In genomic region chr12:125111403-125111802, GRCh38 we compare ENCODE assay signal across 23 cellular contexts.
"Had no signal": no experiment of that assay in that cellular context is flagged by ENCODE, and none has a peak within 500 bp of the region (broad histone marks: within the 10 kb centered on the region; RNA-seq: fewer than 3 reads in every experiment).

No MANE protein-coding gene starts in this region.

- DNase-seq: activated CD4-positive, alpha-beta T cell treated with anti-CD3 and anti-CD28 coated beads, Interleukin-2, amount 10 ng/mL, durations not matched to agents 7 days and 5 days; activated CD8-positive, alpha-beta T cell treated with anti-CD3 and anti-CD28 coated beads, Interleukin-2, amount 10 ng/mL, durations not matched to agents 7 days and 5 days; activated naive CD4-positive, alpha-beta T cell treated with anti-CD3 and anti-CD28 coated beads, Interleukin-2, amount 10 ng/mL, durations not matched to agents 7 days and 5 days; activated naive CD8-positive, alpha-beta T cell treated with anti-CD3 and anti-CD28 coated beads, Interleukin-2, amount 50 U/mL, for 24 hours; activated T-cell treated with anti-CD3 and anti-CD28 coated beads, Interleukin-2, amount 50 U/mL, for 24 hours; cerebellar nuclear complex; effector memory CD4-positive, alpha-beta T cell; esophagus squamous epithelium; gastrocnemius medialis; heart left ventricle; left ventricle myocardium superior; naive B cell; stimulated activated CD4-positive, alpha-beta T cell treated with anti-CD3 and anti-CD28 coated beads, Interleukin-2, amount 100 ng/mL, for 24 hours; stimulated activated naive CD4-positive, alpha-beta T cell treated with Interleukin-2 at 50 U/mL for 16 hours; T-helper 1 cell; T-helper 9 cell; thyroid gland had no signal

- H3K4me3 ChIP-seq: breast epithelium, esophagus squamous epithelium, gastrocnemius medialis, heart left ventricle, neural progenitor cell, prostate gland, right atrium auricular region, thyroid gland had no signal

- H3K9ac ChIP-seq: neural progenitor cell had no signal

- H3K36me3 ChIP-seq: neural progenitor cell had no signal

- ATAC-seq: activated CD4-positive, CD25-positive, alpha-beta regulatory T cell treated with anti-CD3 and anti-CD28 coated beads, Interleukin-2, amount 50 U/mL, for 24 hours; activated CD8-positive, alpha-beta T cell treated with anti-CD3 and anti-CD28 coated beads, Interleukin-2, amount 10 ng/mL, durations not matched to agents 7 days and 5 days; activated naive CD8-positive, alpha-beta T cell treated with anti-CD3 and anti-CD28 coated beads, Interleukin-2, amount 50 U/mL, for 24 hours; gastrocnemius medialis; heart left ventricle; left ventricle myocardium superior had no signal

- H3K4me1 Mint-ChIP-seq: activated CD4-positive, alpha-beta T cell treated with anti-CD3 and anti-CD28 coated beads, Interleukin-2, amount 10 ng/mL, durations not matched to agents 7 days and 5 days; activated naive CD4-positive, alpha-beta T cell treated with anti-CD3 and anti-CD28 coated beads, Interleukin-2, amount 10 ng/mL, durations not matched to agents 7 days and 5 days had no signal

- H3K27ac Mint-ChIP-seq: activated CD4-positive, alpha-beta T cell treated with anti-CD3 and anti-CD28 coated beads, Interleukin-2, amount 10 ng/mL, durations not matched to agents 7 days and 5 days; activated CD8-positive, alpha-beta T cell treated with anti-CD3 and anti-CD28 coated beads, Interleukin-2, amount 10 ng/mL, durations not matched to agents 7 days and 5 days; activated naive CD4-positive, alpha-beta T cell treated with anti-CD3 and anti-CD28 coated beads, Interleukin-2, amount 10 ng/mL, durations not matched to agents 7 days and 5 days; activated naive CD8-positive, alpha-beta T cell treated with anti-CD3 and anti-CD28 coated beads, Interleukin-2, amount 50 U/mL, for 24 hours; activated T-cell treated with anti-CD3 and anti-CD28 coated beads, Interleukin-2, amount 50 U/mL, for 24 hours; dendritic cell treated with granulocyte-macrophage colony-stimulating factor and Interleukin-4, amounts not matched to agents 40 ng/mL and 50 ng/mL, for 4 days; neural progenitor cell had no signal

- H3K27me3 Mint-ChIP-seq: activated CD4-positive, alpha-beta T cell treated with anti-CD3 and anti-CD28 coated beads, Interleukin-2, amount 10 ng/mL, durations not matched to agents 7 days and 5 days; activated naive CD4-positive, alpha-beta T cell treated with anti-CD3 and anti-CD28 coated beads, Interleukin-2, amount 10 ng/mL, durations not matched to agents 7 days and 5 days; activated naive CD8-positive, alpha-beta T cell treated with anti-CD3 and anti-CD28 coated beads, Interleukin-2, amount 50 U/mL, for 24 hours; activated T-cell treated with anti-CD3 and anti-CD28 coated beads, Interleukin-2, amount 50 U/mL, for 24 hours; dendritic cell treated with granulocyte-macrophage colony-stimulating factor and Interleukin-4, amounts not matched to agents 40 ng/mL and 50 ng/mL, for 4 days; naive B cell had no signal

- H3K27ac ChIP-seq: breast epithelium, esophagus squamous epithelium, gastrocnemius medialis, heart left ventricle, neural progenitor cell, prostate gland, right atrium auricular region, thyroid gland had no signal

- H3K27me3 ChIP-seq: breast epithelium, esophagus squamous epithelium, gastrocnemius medialis, heart left ventricle, neural progenitor cell, right atrium auricular region, thyroid gland had no signal

- H3K4me3 Mint-ChIP-seq: activated CD4-positive, alpha-beta T cell treated with anti-CD3 and anti-CD28 coated beads, Interleukin-2, amount 10 ng/mL, durations not matched to agents 7 days and 5 days; activated CD8-positive, alpha-beta T cell treated with anti-CD3 and anti-CD28 coated beads, Interleukin-2, amount 10 ng/mL, durations not matched to agents 7 days and 5 days; activated naive CD4-positive, alpha-beta T cell treated with anti-CD3 and anti-CD28 coated beads, Interleukin-2, amount 10 ng/mL, durations not matched to agents 7 days and 5 days; activated naive CD8-positive, alpha-beta T cell treated with anti-CD3 and anti-CD28 coated beads, Interleukin-2, amount 50 U/mL, for 24 hours; activated T-cell treated with anti-CD3 and anti-CD28 coated beads, Interleukin-2, amount 50 U/mL, for 24 hours; dendritic cell treated with granulocyte-macrophage colony-stimulating factor and Interleukin-4, amounts not matched to agents 40 ng/mL and 50 ng/mL, for 4 days; naive B cell; neural progenitor cell had no signal

- H3K9me3 ChIP-seq: breast epithelium, esophagus squamous epithelium, gastrocnemius medialis, heart left ventricle, prostate gland, right atrium auricular region, thyroid gland had no signal

- H3K9me3 Mint-ChIP-seq: activated CD4-positive, alpha-beta T cell treated with anti-CD3 and anti-CD28 coated beads, Interleukin-2, amount 10 ng/mL, durations not matched to agents 7 days and 5 days; activated naive CD4-positive, alpha-beta T cell treated with anti-CD3 and anti-CD28 coated beads, Interleukin-2, amount 10 ng/mL, durations not matched to agents 7 days and 5 days; activated naive CD8-positive, alpha-beta T cell treated with anti-CD3 and anti-CD28 coated beads, Interleukin-2, amount 50 U/mL, for 24 hours; activated T-cell treated with anti-CD3 and anti-CD28 coated beads, Interleukin-2, amount 50 U/mL, for 24 hours; dendritic cell treated with granulocyte-macrophage colony-stimulating factor and Interleukin-4, amounts not matched to agents 40 ng/mL and 50 ng/mL, for 4 days; neural progenitor cell had no signal

- H3K4me1 ChIP-seq: breast epithelium, gastrocnemius medialis, heart left ventricle, prostate gland, right atrium auricular region, thyroid gland had no signal
